In the genomic region with DNA sequence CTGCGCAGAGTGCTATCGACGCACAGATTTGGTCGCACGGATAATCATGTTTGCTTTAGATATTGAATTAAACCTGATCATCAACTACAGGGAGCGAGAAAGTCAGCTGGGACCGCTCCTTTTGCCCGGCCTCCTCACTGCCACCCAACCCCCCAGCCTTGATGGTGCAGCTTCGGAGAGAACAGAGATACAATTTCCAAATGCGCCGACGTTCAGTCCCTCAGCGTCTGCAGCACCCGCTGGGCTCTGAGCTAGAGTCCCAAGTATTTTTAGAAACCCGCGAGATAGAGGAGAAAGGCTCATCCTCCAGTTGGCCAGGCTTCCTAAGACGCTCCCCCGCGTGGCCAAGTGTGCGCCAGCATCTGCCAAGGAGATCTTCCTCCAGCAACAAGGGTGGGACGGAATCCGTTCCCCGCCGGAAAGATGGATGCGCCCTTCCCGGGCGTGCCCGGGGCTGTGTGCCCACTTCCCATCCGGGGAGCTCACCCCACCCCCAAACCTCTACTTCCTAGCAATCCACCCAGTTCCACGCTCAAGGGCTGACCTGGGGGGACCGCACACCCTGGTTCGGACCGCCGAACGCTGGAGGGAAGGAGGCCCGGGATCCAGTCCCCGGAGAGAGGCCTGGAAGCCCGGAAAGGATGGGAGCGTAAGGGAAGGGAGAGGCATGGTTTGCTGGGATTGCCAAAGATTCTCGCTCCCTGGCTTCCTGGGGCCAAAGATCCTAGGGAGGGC, we compare ENCODE assay signal across 8 cellular contexts. TPM values are rescaled to one million over a fixed set of nuclear protein-coding genes. Genes with fewer than 3 reads are reported as not detected.
DNase-seq lines count a peak whose midpoint lies in the region; ATAC-seq and TF ChIP-seq lines count a peak whose summit lies in the region.

No MANE protein-coding gene starts in this region.

- ATAC-seq in naive B cell (ENCODE audit: low read depth in 2 of 2), result no peak

- H3K27ac Mint-ChIP-seq in naive B cell, result peak overlapping the region in 3 of 6 donors; percentile 32 to 89 (median 81)

- DNase-seq in AG20443 (ENCODE audit: low spot score) (peak; percentile 61), HK-2 (ENCODE audit: unreplicated experiment) (peak; percentile 39), choroid plexus epithelial cell (ENCODE audit: low read depth) (peak; percentile 34), naive B cell (no peak), NCI-H2081 (lab: John Stamatoyannopoulos, UW) (no peak), NCI-H187 (lab: John Stamatoyannopoulos, UW) (no peak), epidermal melanocyte (ENCODE audit: insufficient read length, low spot score) (no peak), SHP77 treated with DMSO at 0.1 percent for 48 hours (lab: John Stamatoyannopoulos, UW) (no peak)

- H3K9me3 Mint-ChIP-seq in naive B cell, result peaks cover 0 to 7% (median 0%) of the 10 kb centered on the region in 7 donors

- peak overlapping the region; percentile 74 to 89 (median 84) for H3K4me3 Mint-ChIP-seq in naive B cell

- peak overlapping the region; percentile 8 for H3K4me3 ChIP-seq in choroid plexus epithelial cell (ENCODE audit: low read depth, low read length)

- no peaks in the 10 kb centered on the region for H3K36me3 Mint-ChIP-seq in naive B cell

- H3K4me1 Mint-ChIP-seq in naive B cell, result peaks cover 10 to 52% (median 47%) of the 10 kb centered on the region in 3 donors

- peak; percentile 7 for TF ChIP-seq CTCF in choroid plexus epithelial cell (conservative IDR thresholded peaks at IDR 0.05; ENCODE audit: low read depth, low read length)

- H3K27me3 Mint-ChIP-seq in naive B cell, result peaks cover 50 to 81% (median 65%) of the 10 kb centered on the region in 3 donors

RNA-seq across cellular contexts. Expression of gene NKX2-2, which starts 4.1 kb away (rescaled TPM):
- not detected for polyA plus RNA-seq in naive B cell (ENCODE audit: low read depth in 6 of 6)

Comparison
In these comparisons a context has a peak if more than half of its experiments do, and no peak if none do; other contexts are left out.
1. DNase-seq: peak in AG20443 (single experiment), HK-2 (single experiment) and choroid plexus epithelial cell (single experiment); none in naive B cell (single experiment), NCI-H2081 (0 of 2), NCI-H187 (0 of 2), epidermal melanocyte (single experiment) and SHP77 treated with DMSO at 0.1 percent for 48 hours (single experiment).